Comparison of ENCODE assay signal across 23 cellular contexts in genomic region chr5:173053041-173053440, GRCh38. TPM values are rescaled to one million over a fixed set of nuclear protein-coding genes. Genes with fewer than 3 reads are reported as not detected.
DNase-seq lines count a peak whose midpoint lies in the region; ATAC-seq, FAIRE-seq and TF ChIP-seq lines count a peak whose summit lies in the region.
"Had no signal": no experiment of that assay in that cellular context is flagged by ENCODE, and none has a peak within 500 bp of the region (broad histone marks: within the 10 kb centered on the region; RNA-seq: fewer than 3 reads in every experiment).

No MANE protein-coding gene starts in this region.

- intact Hi-C loops in MCF 10A (cut with micrococcal nuclease): no loop called here
- intact Hi-C loops in mammary epithelial cell (cut with micrococcal nuclease): no loop called here
- intact Hi-C loops in OCI-LY7 (cut with micrococcal nuclease; ENCODE audit: unreplicated experiment): loop anchor here (2.0 kb wide), 1 partner anchor 18 kb away; no protein-coding TSS in a partner anchor
- intact Hi-C loops in endothelial cell of umbilical vein (cut with micrococcal nuclease): no loop called here

- H3K9me1 ChIP-seq in endothelial cell of umbilical vein (replicated peaks; ENCODE audit: control insufficient read depth, extremely low read depth, insufficient read depth, low read length): no peaks in the 10 kb centered on the region

- H3K27me3 Mint-ChIP-seq in MCF 10A (ENCODE audit: insufficient read depth, unreplicated experiment): no peaks in the 10 kb centered on the region
- no peaks in the 10 kb centered on the region for H3K27me3 Mint-ChIP-seq in stimulated activated memory B cell treated with anti-CD40 and anti-IgM and Interleukin-4, amounts not matched to agents 10 μg/mL and 1 μg/mL and 100 μg/mL, for 72 hours
- peaks cover 12 to 29% of the 10 kb centered on the region in 2 donors for H3K27me3 Mint-ChIP-seq in effector memory CD8-positive, alpha-beta T cell

- peaks cover 18% of the 10 kb centered on the region for H3K4me1 Mint-ChIP-seq in MCF 10A (ENCODE audit: insufficient read depth, unreplicated experiment)
- peaks cover 29% of the 10 kb centered on the region for H3K4me1 Mint-ChIP-seq in stimulated activated memory B cell treated with anti-CD40 and anti-IgM and Interleukin-4, amounts not matched to agents 10 μg/mL and 1 μg/mL and 100 μg/mL, for 72 hours
- H3K4me1 Mint-ChIP-seq in effector memory CD8-positive, alpha-beta T cell (ENCODE audit: low read depth in 2 of 2): peaks cover 9% of the 10 kb centered on the region in 2 donors

- H3K9me3 ChIP-seq in mammary epithelial cell (replicated peaks; ENCODE audit: insufficient read depth, low read length) (no peaks in the 10 kb centered on the region), OCI-LY7 (ENCODE audit: low read length) (no peaks in the 10 kb centered on the region), endothelial cell of umbilical vein (replicated peaks; ENCODE audit: control insufficient read depth, insufficient read depth, low read length) (no peaks in the 10 kb centered on the region)
- H3K9me3 ChIP-seq: BE2C had no signal

- BruUV-seq in MCF 10A (replicated peaks; lab: Mats Ljungman, UMichigan) (no TSS peak), mammary epithelial cell (replicated peaks; lab: Mats Ljungman, UMichigan) (no TSS peak), OCI-LY7 (replicated peaks; lab: Mats Ljungman, UMichigan) (no TSS peak), endothelial cell of umbilical vein (replicated peaks; lab: Mats Ljungman, UMichigan) (no TSS peak)

- in situ Hi-C loops in mammary epithelial cell (cut with MboI; ENCODE audit: low sequenced_read_pairs in 2 of 2): no loop called here

- TF ChIP-seq CTCF in MCF 10A (IDR thresholded peaks at IDR 0.05; ENCODE audit: unreplicated experiment) (no peak), mammary epithelial cell (conservative IDR thresholded peaks at IDR 0.05 in 1 of 2, IDR thresholded peaks at IDR 0.05 in 1 of 2; ENCODE audit: extremely low read depth in 1 of 2, insufficient read depth in 1 of 2, low read depth in 1 of 2, low read length in 2 of 2) (no peak), OCI-LY7 (conservative IDR thresholded peaks at IDR 0.05; ENCODE audit: low read length) (no peak), endothelial cell of umbilical vein (IDR thresholded peaks at IDR 0.05; ENCODE audit: extremely low read depth in 1 of 2, insufficient read depth in 1 of 2, low read depth in 1 of 2, low read length in 2 of 2) (no peak)

- WGBS in mammary epithelial cell (ENCODE audit: low coverage, missing lambda C conversion rate): 97% methylated on average over 3 of the region's 3 CpGs

- no peak overlapping the region for H3K4me3 Mint-ChIP-seq in MCF 10A (ENCODE audit: unreplicated experiment)
- no peak overlapping the region for H3K4me3 Mint-ChIP-seq in stimulated activated memory B cell treated with anti-CD40 and anti-IgM and Interleukin-4, amounts not matched to agents 10 μg/mL and 1 μg/mL and 100 μg/mL, for 72 hours
- H3K4me3 Mint-ChIP-seq in effector memory CD8-positive, alpha-beta T cell: no peak overlapping the region

- H3K9me2 ChIP-seq in OCI-LY7 (ENCODE audit: insufficient read depth, low read length): no peaks in the 10 kb centered on the region

- H2AFZ ChIP-seq in mammary epithelial cell (ENCODE audit: low read depth, low read length) (no peak overlapping the region), OCI-LY7 (ENCODE audit: low read length) (peak overlapping the region; percentile 87), endothelial cell of umbilical vein (ENCODE audit: low read depth, low read length) (no peak overlapping the region)

- H3K27me3 ChIP-seq in mammary epithelial cell (ENCODE audit: insufficient read depth, low read length) (no peaks in the 10 kb centered on the region), endothelial cell of umbilical vein (ENCODE audit: control insufficient read depth in 2 of 2, insufficient read depth in 2 of 2, low read length in 2 of 2) (no peaks in the 10 kb centered on the region)

- no peak overlapping the region for H3K27ac ChIP-seq in mammary epithelial cell (ENCODE audit: insufficient read depth, low read depth, low read length)
- H3K27ac ChIP-seq in OCI-LY7 (ENCODE audit: low read depth, low read length, poor library complexity, severe bottlenecking): peak overlapping the region; percentile 57
- no peak overlapping the region for H3K27ac ChIP-seq in endothelial cell of umbilical vein (ENCODE audit: insufficient read depth, low read depth, low read length)

- no peaks in the 10 kb centered on the region for H3K36me3 ChIP-seq in mammary epithelial cell (ENCODE audit: insufficient read depth, low read length)
- no peaks in the 10 kb centered on the region for H3K36me3 ChIP-seq in OCI-LY7 (ENCODE audit: insufficient read depth, low read length)
- H3K36me3 ChIP-seq in endothelial cell of umbilical vein (ENCODE audit: control insufficient read depth in 2 of 2, extremely low read depth in 1 of 2, insufficient read depth in 2 of 2, low read length in 2 of 2): no peaks in the 10 kb centered on the region
- H3K36me3 ChIP-seq: BE2C had no signal

- POLR2A ChIA-PET in MCF 10A (lab: Yijun Ruan, JAX): interaction anchor here (0.8 to 2.7 kb wide), 3 partner anchors 34 to 69 kb away, joined by 4 to 12 read pairs (median 6); partner anchors contain the start of gene ATP6V0E1
- POLR2A ChIA-PET in OCI-LY7 (lab: Charles Lee): interaction anchor here (0.6 to 3.5 kb wide), 10 partner anchors 10 to 69 kb away, joined by 3 to 53 read pairs (median 4); no protein-coding TSS in a partner anchor
- POLR2A ChIA-PET in endothelial cell of umbilical vein (lab: Charles Lee): no interaction called here

- no peak overlapping the region for H3K9ac ChIP-seq in mammary epithelial cell (ENCODE audit: insufficient read depth, low read length)
- H3K9ac ChIP-seq in endothelial cell of umbilical vein (replicated peaks; ENCODE audit: extremely low read depth, insufficient read depth, low read length): no peak overlapping the region

- CTCF ChIA-PET in MCF 10A (lab: Yijun Ruan, JAX) (interaction anchor here (0.5 to 1.4 kb wide), 3 partner anchors 13 to 281 kb away, joined by 4 to 5 read pairs (median 4); partner anchors contain the start of gene RPL26L1), mammary epithelial cell (lab: Charles Lee; ENCODE audit: low non-redundant PET) (no interaction called here), OCI-LY7 (lab: Charles Lee; ENCODE audit: unreplicated experiment) (interaction anchor here (0.9 kb wide), 1 partner anchor 20 kb away, joined by 4 read pairs; no protein-coding TSS in a partner anchor), endothelial cell of umbilical vein (lab: Charles Lee) (interaction anchor here (1.0 kb wide), 2 partner anchors 42 to 69 kb away, joined by 3 to 5 read pairs; no protein-coding TSS in a partner anchor)

- no peak for FAIRE-seq in endothelial cell of umbilical vein (lab: Jason Lieb, UNC)
- FAIRE-seq: GM12891 had no signal

- ATAC-seq in stimulated activated memory B cell treated with anti-CD40 and anti-IgM and Interleukin-4, amounts not matched to agents 10 μg/mL and 1 μg/mL and 100 μg/mL, for 72 hours: no peak
- no peak for ATAC-seq in effector memory CD8-positive, alpha-beta T cell (replicated peaks)

- H3K27ac Mint-ChIP-seq in MCF 10A (ENCODE audit: low read depth, unreplicated experiment): peak overlapping the region; percentile 14
- H3K27ac Mint-ChIP-seq in stimulated activated memory B cell treated with anti-CD40 and anti-IgM and Interleukin-4, amounts not matched to agents 10 μg/mL and 1 μg/mL and 100 μg/mL, for 72 hours: peak overlapping the region; percentile 69
- H3K27ac Mint-ChIP-seq in effector memory CD8-positive, alpha-beta T cell: no peak overlapping the region
- H3K27ac Mint-ChIP-seq: CD4-positive, CD25-positive, alpha-beta regulatory T cell had no signal

- H3K4me2 ChIP-seq in mammary epithelial cell (ENCODE audit: insufficient read depth, low read depth, low read length) (no peak overlapping the region), OCI-LY7 (ENCODE audit: low read length) (peak overlapping the region; percentile 46), endothelial cell of umbilical vein (ENCODE audit: insufficient read depth, low read length) (no peak overlapping the region)

- H3K79me2 ChIP-seq in mammary epithelial cell (ENCODE audit: insufficient read depth, low read length): peaks cover under 1% of the 10 kb centered on the region
- peaks cover 6% of the 10 kb centered on the region; the same call in 1 of the 2 replicates for H3K79me2 ChIP-seq in OCI-LY7 (ENCODE audit: insufficient read depth, low read depth, low read length)
- H3K79me2 ChIP-seq in endothelial cell of umbilical vein (ENCODE audit: control insufficient read depth, insufficient read depth, low read length): no peaks in the 10 kb centered on the region

- H4K20me1 ChIP-seq in mammary epithelial cell (ENCODE audit: insufficient read depth, low read length) (no peaks in the 10 kb centered on the region), OCI-LY7 (ENCODE audit: insufficient read depth, low read length) (no peaks in the 10 kb centered on the region), endothelial cell of umbilical vein (replicated peaks; ENCODE audit: control insufficient read depth, extremely low read depth, insufficient read depth, low read length) (no peaks in the 10 kb centered on the region)

- H3K4me1 ChIP-seq in mammary epithelial cell (ENCODE audit: insufficient read depth, low read length): peaks cover 6% of the 10 kb centered on the region
- peaks cover 45% of the 10 kb centered on the region for H3K4me1 ChIP-seq in OCI-LY7 (ENCODE audit: insufficient read depth, low read length, poor library complexity, severe bottlenecking)
- peaks cover 21% of the 10 kb centered on the region for H3K4me1 ChIP-seq in endothelial cell of umbilical vein (ENCODE audit: control insufficient read depth, extremely low read depth, insufficient read depth, low read length)
- H3K4me1 ChIP-seq: BE2C had no signal

- no peak for DNase-seq in MCF 10A (ENCODE audit: unreplicated experiment)
- no peak for DNase-seq in mammary epithelial cell
- DNase-seq in OCI-LY7 (ENCODE audit: low spot score): peak; percentile 37
- peak; percentile 71 for DNase-seq in endothelial cell of umbilical vein (ENCODE audit: low read depth, low spot score)
- no peak for DNase-seq in NCI-H748 (lab: John Stamatoyannopoulos, UW; ENCODE audit: unreplicated experiment)
- DNase-seq in effector memory CD8-positive, alpha-beta T cell: no peak
- DNase-seq in NCI-H1930 (lab: John Stamatoyannopoulos, UW): no peak
- DNase-seq: BE2C; CD4-positive, CD25-positive, alpha-beta regulatory T cell; EL; GOT3; Kasumi-1; NCI-H1092 treated with DMSO at 0.1 percent for 48 hours; NCI-H146; NCI-H2081; NCI-H446 treated with DMSO at 0.1 percent for 48 hours; NCI-H69; NK-92 treated with Interleukin-12 subunit alpha and Interleukin-12 subunit beta, amount 100 ng/mL, for 24 hours; OCI-M1; RPMI8226; SHP77 treated with DMSO at 0.1 percent for 48 hours had no signal

- no peaks in the 10 kb centered on the region for H3K9me3 Mint-ChIP-seq in MCF 10A (ENCODE audit: unreplicated experiment)
- H3K9me3 Mint-ChIP-seq in stimulated activated memory B cell treated with anti-CD40 and anti-IgM and Interleukin-4, amounts not matched to agents 10 μg/mL and 1 μg/mL and 100 μg/mL, for 72 hours: no peaks in the 10 kb centered on the region
- H3K9me3 Mint-ChIP-seq in effector memory CD8-positive, alpha-beta T cell: no peaks in the 10 kb centered on the region
- H3K9me3 Mint-ChIP-seq: CD4-positive, CD25-positive, alpha-beta regulatory T cell had no signal

- H3K4me3 ChIP-seq in mammary epithelial cell (replicated peaks in 1 of 3; ENCODE audit: insufficient read depth in 1 of 3, low read depth in 2 of 3, low read length in 3 of 3) (no peak overlapping the region), OCI-LY7 (ENCODE audit: low read depth, low read length, poor library complexity, severe bottlenecking) (peak overlapping the region; percentile 3), endothelial cell of umbilical vein (replicated peaks in 1 of 3; ENCODE audit: insufficient read depth in 1 of 3, low read depth in 1 of 3, low read length in 3 of 3) (no peak overlapping the region)

- no peak for TF ChIP-seq POLR2A in endothelial cell of umbilical vein (IDR thresholded peaks at IDR 0.05; ENCODE audit: low read depth, low read length)

- H3K36me3 Mint-ChIP-seq in MCF 10A (ENCODE audit: insufficient read depth, unreplicated experiment): peaks cover 7% of the 10 kb centered on the region
- H3K36me3 Mint-ChIP-seq in stimulated activated memory B cell treated with anti-CD40 and anti-IgM and Interleukin-4, amounts not matched to agents 10 μg/mL and 1 μg/mL and 100 μg/mL, for 72 hours: no peaks in the 10 kb centered on the region
- peaks cover 19% of the 10 kb centered on the region for H3K36me3 Mint-ChIP-seq in effector memory CD8-positive, alpha-beta T cell (ENCODE audit: insufficient read depth)
- H3K36me3 Mint-ChIP-seq: CD4-positive, CD25-positive, alpha-beta regulatory T cell had no signal

- dilution Hi-C loops in mammary epithelial cell (cut with HindIII; ENCODE audit: low sequenced_read_pairs): no loop called here
- dilution Hi-C loops in endothelial cell of umbilical vein (cut with MboI; ENCODE audit: extremely low pct_ligation_motif_present, low sequenced_read_pairs): no loop called here

RNA-seq across cellular contexts. Expression of gene CREBRF, which starts 3.1 kb away (rescaled TPM):
- total RNA-seq in MCF 10A (2022) (16.2 and 22.7 TPM in 2 replicates), mammary epithelial cell (10 to 100 TPM in 1 of 2 donors, 1 to 10 TPM in 1; 8.0 to 17.2 TPM), OCI-LY7 (2022) (12.1 and 14.5 TPM in 2 replicates), endothelial cell of umbilical vein (8.8 and 9.4 TPM in 2 replicates)
- polyA plus RNA-seq in mammary epithelial cell (1.6 TPM), endothelial cell of umbilical vein (1.7 and 2.7 TPM in 2 replicates)
- polyA minus RNA-seq in mammary epithelial cell (17.0 TPM), endothelial cell of umbilical vein (19.8 and 24.7 TPM in 2 replicates)
- total RNA-seq in OCI-LY7 (2014; rRNA removed; shearing (Covaris generic)): 12.5 and 17.4 TPM in 2 replicates
- 2.6 and 3.5 TPM in 2 replicates for polyA plus RNA-seq in endothelial cell of umbilical vein (2011; cell fraction: cytosol; rRNA removed)
- 19.1 and 20.5 TPM in 2 replicates for polyA plus RNA-seq in endothelial cell of umbilical vein (2011; cell fraction: nucleus; rRNA removed)
- polyA plus RNA-seq in endothelial cell of umbilical vein (2012): 3.1 and 3.2 TPM in 2 replicates
- polyA minus RNA-seq in endothelial cell of umbilical vein (2011; cell fraction: cytosol; rRNA and poly(A)+ RNA removed): 3.6 TPM
- 28.2 and 28.6 TPM in 2 replicates for polyA minus RNA-seq in endothelial cell of umbilical vein (2011; cell fraction: nucleus; rRNA and poly(A)+ RNA removed)

Comparison
In these comparisons a context has a peak if more than half of its experiments do, and no peak if none do; other contexts are left out.
1. DNase-seq: peak in OCI-LY7 (single experiment) and endothelial cell of umbilical vein (single experiment); none in MCF 10A (single experiment), mammary epithelial cell (single experiment), NCI-H748 (single experiment), effector memory CD8-positive, alpha-beta T cell (0 of 3) and NCI-H1930 (0 of 2).
2. H3K27ac Mint-ChIP-seq: peak in MCF 10A (single experiment) and stimulated activated memory B cell treated with anti-CD40 and anti-IgM and Interleukin-4, amounts not matched to agents 10 μg/mL and 1 μg/mL and 100 μg/mL, for 72 hours (single experiment); none in effector memory CD8-positive, alpha-beta T cell (0 of 2).